Comparison of ENCODE assay signal across 19 cellular contexts in the genomic region with DNA sequence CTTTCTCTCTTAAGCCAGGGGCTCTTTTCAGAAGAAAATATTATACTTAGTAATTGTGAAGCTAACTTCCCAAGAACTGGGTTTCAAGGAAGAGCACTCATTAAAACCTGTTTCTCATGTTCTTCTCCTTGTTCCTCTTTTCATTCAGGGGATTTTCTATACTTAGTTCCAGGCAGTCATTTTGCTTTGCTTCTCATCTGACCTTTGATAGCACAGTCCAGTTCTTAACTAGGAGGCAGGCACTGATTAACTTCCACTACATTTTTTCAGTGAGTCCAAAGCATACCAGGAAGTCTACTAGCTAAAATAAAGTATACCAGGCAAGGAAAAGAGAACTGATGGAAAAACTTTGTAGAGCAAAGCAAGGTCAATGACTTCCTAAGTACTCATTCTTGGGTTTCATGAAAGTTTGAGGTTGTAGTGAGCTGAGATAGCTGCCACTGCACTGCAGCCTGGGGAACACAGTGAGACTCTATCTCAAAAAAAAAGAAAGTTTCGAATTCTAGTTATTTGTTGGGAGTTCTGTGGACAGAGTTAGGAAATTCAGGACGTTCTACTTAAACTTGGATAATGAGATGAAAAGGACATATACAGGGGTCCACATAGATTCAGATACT.
DNase-seq lines count a peak whose midpoint lies in the region; ATAC-seq, FAIRE-seq and TF ChIP-seq lines count a peak whose summit lies in the region.
"Had no signal": no experiment of that assay in that cellular context is flagged by ENCODE, and none has a peak within 500 bp of the region (broad histone marks: within the 10 kb centered on the region; RNA-seq: fewer than 3 reads in every experiment).

No MANE protein-coding gene starts in this region.

- no peak for ATAC-seq in IMR-90 (ENCODE audit: low read depth)
- ATAC-seq: Panc1, WTC11 had no signal

- no peak overlapping the region for H2AK5ac ChIP-seq in IMR-90 (ENCODE audit: low read depth, low read length)
- no peak overlapping the region for H2AK5ac ChIP-seq in trophoblast cell (ENCODE audit: low read length)

- H3K4me3 ChIP-seq in IMR-90 (ENCODE audit: insufficient read depth, low read depth, low read length) (no peak overlapping the region), esophagus squamous epithelium (no peak overlapping the region), trophoblast cell (ENCODE audit: low read depth, low read length) (no peak overlapping the region), BE2C (ENCODE audit: low read depth, low read length) (no peak overlapping the region)
- H3K4me3 ChIP-seq: BLaER1 treated with 17β-estradiol and CSF1 and Interleukin-3, amounts not matched to agents 10 nM and 100 nM; HAP-1; lung had no signal

- H3K9me1 ChIP-seq in IMR-90 (ENCODE audit: insufficient read depth, low read length), result no peaks in the 10 kb centered on the region

- H3K9me3 ChIP-seq in IMR-90 (ENCODE audit: control insufficient read depth, insufficient read depth, low read length), result no peaks in the 10 kb centered on the region
- H3K9me3 ChIP-seq in esophagus squamous epithelium, result no peaks in the 10 kb centered on the region
- H3K9me3 ChIP-seq in trophoblast cell (ENCODE audit: insufficient read depth, low read depth, low read length), result no peaks in the 10 kb centered on the region
- H3K9me3 ChIP-seq in BE2C, result no peaks in the 10 kb centered on the region
- H3K9me3 ChIP-seq: BLaER1 treated with 17β-estradiol and CSF1 and Interleukin-3, amounts not matched to agents 10 nM and 100 nM; HAP-1 had no signal

- H3K23ac ChIP-seq in IMR-90 (ENCODE audit: low read depth, low read length) (no peak overlapping the region), trophoblast cell (ENCODE audit: low read length) (no peak overlapping the region)

- no peak overlapping the region for H3K27ac ChIP-seq in IMR-90 (ENCODE audit: insufficient read depth, low read length)
- H3K27ac ChIP-seq in esophagus squamous epithelium, result peak overlapping the region in 3 of 4 donors; percentile 80 to 86 (median 83)
- peak overlapping the region; percentile 59 for H3K27ac ChIP-seq in trophoblast cell (ENCODE audit: low read depth, low read length)

- H3K4me2 ChIP-seq in IMR-90 (ENCODE audit: low read depth, low read length) (no peak overlapping the region), trophoblast cell (ENCODE audit: low read length) (no peak overlapping the region)

- DNase-seq in GM12891 (ENCODE audit: insufficient read length, low spot score) (no peak), IMR-90 (no peak), esophagus squamous epithelium (lab: John Stamatoyannopoulos, UW) (no peak), trophoblast cell (no peak), NCI-H146 treated with DMSO at 0.1 percent for 48 hours (lab: John Stamatoyannopoulos, UW; ENCODE audit: unreplicated experiment) (no peak), BE2C (no peak)
- no peak for DNase-seq in activated naive CD4-positive, alpha-beta T cell treated with Interleukin-2 at 50 U/mL for 16 hours
- DNase-seq: activated effector memory CD4-positive, alpha-beta T cell treated with anti-CD3 and anti-CD28 coated beads, Interleukin-2, amount 50 U/mL, for 16 hours; Karpas-422; NCI-H187; NCI-H510A; stimulated activated CD4-positive, alpha-beta T cell treated with anti-CD3 and anti-CD28 coated beads, Interleukin-4, amount 100 ng/mL, for 4 hours; SW 1271 had no signal

- TF ChIP-seq RAD21 in IMR-90 (IDR thresholded peaks at IDR 0.05; ENCODE audit: low read length), result no peak

- dilution Hi-C loops in IMR-90 (cut with HindIII; ENCODE audit: low sequenced_read_pairs, unreplicated experiment), result no loop called here

- H4K5ac ChIP-seq in IMR-90 (ENCODE audit: low read depth, low read length), result no peak overlapping the region

- no peak overlapping the region for H2BK120ac ChIP-seq in IMR-90 (ENCODE audit: low read depth, low read length)
- H2BK120ac ChIP-seq in trophoblast cell (ENCODE audit: insufficient read depth, low read length, poor library complexity), result no peak overlapping the region

- TF ChIP-seq CTCF in IMR-90 (conservative IDR thresholded peaks at IDR 0.05; ENCODE audit: low read depth, low read length), result no peak
- no peak for TF ChIP-seq CTCF in esophagus squamous epithelium (IDR thresholded peaks at IDR 0.05)
- no peak for TF ChIP-seq CTCF in BE2C (IDR thresholded peaks at IDR 0.05; ENCODE audit: low read depth, low read length)

- no peak overlapping the region for H2AFZ ChIP-seq in IMR-90 (replicated peaks; ENCODE audit: low read length, poor library complexity)
- H2AFZ ChIP-seq in trophoblast cell (ENCODE audit: insufficient read depth, low read length, poor library complexity), result no peak overlapping the region

- H4K8ac ChIP-seq in IMR-90 (ENCODE audit: low read depth in 2 of 2, low read length in 2 of 2) (no peak overlapping the region), trophoblast cell (ENCODE audit: low read depth, low read length) (no peak overlapping the region)

- intact Hi-C loops in IMR-90 (cut with micrococcal nuclease), result no loop called here
- intact Hi-C loops in esophagus squamous epithelium (cut with DNase I), result no loop called here

- no peak overlapping the region for H4K12ac ChIP-seq in trophoblast cell (ENCODE audit: low read depth, low read length)

- H2BK5ac ChIP-seq in IMR-90 (ENCODE audit: low read depth, low read length, poor library complexity, severe bottlenecking) (no peak overlapping the region), trophoblast cell (ENCODE audit: low read depth, low read length, poor library complexity) (peak overlapping the region; percentile 49)

- H3K18ac ChIP-seq in IMR-90 (ENCODE audit: low read depth, low read length) (peak overlapping the region; percentile 39), trophoblast cell (ENCODE audit: low read length) (no peak overlapping the region)

- WGBS in IMR-90 (ENCODE audit: extremely low coverage in 2 of 2, insufficient read length in 1 of 2), 2 experiments, result no CpG with 5 or more reads among the region's 2 CpGs
- WGBS in esophagus squamous epithelium, 2 donors, result 33 to 88% methylated on average over 2 of the region's 2 CpGs
- no CpG with 5 or more reads among the region's 2 CpGs for WGBS in trophoblast cell (ENCODE audit: extremely low coverage, insufficient coverage, insufficient read length)

- no peak overlapping the region for H2BK12ac ChIP-seq in trophoblast cell (ENCODE audit: low read length)

- TF ChIP-seq POLR2A in GM12891 (IDR thresholded peaks at IDR 0.05; ENCODE audit: low read depth, low read length), result no peak
- TF ChIP-seq POLR2A in IMR-90 (IDR thresholded peaks at IDR 0.05; ENCODE audit: low read depth, low read length), result no peak
- no peak for TF ChIP-seq POLR2A in esophagus squamous epithelium (IDR thresholded peaks at IDR 0.05)

- H3K56ac ChIP-seq in IMR-90 (ENCODE audit: extremely low read depth, insufficient read depth, low read length), result no peak overlapping the region

- H3K79me2 ChIP-seq in trophoblast cell (ENCODE audit: control insufficient read depth, insufficient read depth, low read length, poor library complexity), result no peaks in the 10 kb centered on the region

- no peak overlapping the region for H2BK20ac ChIP-seq in IMR-90 (ENCODE audit: low read depth, low read length)

- H3K4me1 ChIP-seq in IMR-90 (ENCODE audit: control insufficient read depth, insufficient read depth, low read length), result peaks cover 1% of the 10 kb centered on the region; the same call in 1 of the 2 replicates
- H3K4me1 ChIP-seq in esophagus squamous epithelium, result peaks cover 3 to 70% (median 20%) of the 10 kb centered on the region in 3 donors
- peaks cover 2 to 4% of the 10 kb centered on the region in 2 experiments for H3K4me1 ChIP-seq in trophoblast cell (ENCODE audit: control insufficient read depth in 1 of 2, insufficient read depth in 2 of 2, low read length in 2 of 2)
- no peaks in the 10 kb centered on the region for H3K4me1 ChIP-seq in BE2C
- H3K4me1 ChIP-seq: HAP-1 had no signal

- H3K9ac ChIP-seq in IMR-90 (ENCODE audit: low read depth, low read length), result no peak overlapping the region
- H3K9ac ChIP-seq in trophoblast cell (ENCODE audit: low read length), result no peak overlapping the region
- H3K9ac ChIP-seq: BLaER1 treated with 17β-estradiol and CSF1 and Interleukin-3, amounts not matched to agents 10 nM and 100 nM had no signal

- in situ Hi-C loops in IMR-90 (cut with MboI; ENCODE audit: low sequenced_read_pairs), result no loop called here

- CTCF ChIA-PET in IMR-90 (lab: Yijun Ruan, JAX), result no interaction called here

- H4K91ac ChIP-seq in IMR-90 (ENCODE audit: insufficient read depth, low read depth, low read length) (no peak overlapping the region), trophoblast cell (ENCODE audit: low read depth, low read length) (peak overlapping the region; percentile 24)

- H3K79me1 ChIP-seq in IMR-90 (ENCODE audit: low read depth in 1 of 2, low read length in 2 of 2) (no peaks in the 10 kb centered on the region), trophoblast cell (ENCODE audit: low read length) (peaks cover 11% of the 10 kb centered on the region)

- no peak overlapping the region for H2BK15ac ChIP-seq in IMR-90 (ENCODE audit: low read depth, low read length)

- H4K20me1 ChIP-seq in IMR-90 (ENCODE audit: insufficient read depth, low read length), result no peaks in the 10 kb centered on the region
- H4K20me1 ChIP-seq: BLaER1 treated with 17β-estradiol and CSF1 and Interleukin-3, amounts not matched to agents 10 nM and 100 nM had no signal

- no TSS peak for BruUV-seq in IMR-90 (replicated peaks; lab: Mats Ljungman, UMichigan)

- no peaks in the 10 kb centered on the region for H3K36me3 ChIP-seq in IMR-90 (ENCODE audit: control insufficient read depth, insufficient read depth, low read length)
- H3K36me3 ChIP-seq in esophagus squamous epithelium, result no peaks in the 10 kb centered on the region
- no peaks in the 10 kb centered on the region for H3K36me3 ChIP-seq in trophoblast cell (ENCODE audit: control insufficient read depth in 1 of 2, insufficient read depth in 2 of 2, low read length in 2 of 2)
- no peaks in the 10 kb centered on the region for H3K36me3 ChIP-seq in BE2C
- H3K36me3 ChIP-seq: BLaER1 treated with 17β-estradiol and CSF1 and Interleukin-3, amounts not matched to agents 10 nM and 100 nM; HAP-1 had no signal

- H3K4ac ChIP-seq in IMR-90 (ENCODE audit: low read depth, low read length), result no peak overlapping the region
- H3K4ac ChIP-seq in trophoblast cell (ENCODE audit: low read depth, low read length), result no peak overlapping the region

- no peak for FAIRE-seq in GM12891 (lab: Jason Lieb, UNC)
- FAIRE-seq: astrocyte had no signal

- no peak overlapping the region for H3K14ac ChIP-seq in IMR-90 (replicated peaks; ENCODE audit: low read depth, low read length)
- no peak overlapping the region for H3K14ac ChIP-seq in trophoblast cell (ENCODE audit: low read length)

- POLR2A ChIA-PET in IMR-90 (lab: Charles Lee; ENCODE audit: unreplicated experiment), result no interaction called here

- no peak overlapping the region for H2AK9ac ChIP-seq in IMR-90 (replicated peaks; ENCODE audit: low read depth, low read length, poor library complexity)

- H3K27me3 ChIP-seq in IMR-90 (ENCODE audit: control insufficient read depth, insufficient read depth, low read length) (no peaks in the 10 kb centered on the region), esophagus squamous epithelium (no peaks in the 10 kb centered on the region), trophoblast cell (ENCODE audit: insufficient read depth, low read length) (no peaks in the 10 kb centered on the region), BE2C (no peaks in the 10 kb centered on the region)
- H3K27me3 ChIP-seq: BLaER1 treated with 17β-estradiol and CSF1 and Interleukin-3, amounts not matched to agents 10 nM and 100 nM had no signal

TF ChIP-seq in IMR-90, 13 proteins besides CTCF, POLR2A, EP300 and RAD21 (continues in another document):
- TF ChIP-seq NFE2L2 (IDR thresholded peaks at IDR 0.05; ENCODE audit: low read depth, low read length), result no peak
